Comparison of ENCODE assay signal across 24 cellular contexts in the genomic region with DNA sequence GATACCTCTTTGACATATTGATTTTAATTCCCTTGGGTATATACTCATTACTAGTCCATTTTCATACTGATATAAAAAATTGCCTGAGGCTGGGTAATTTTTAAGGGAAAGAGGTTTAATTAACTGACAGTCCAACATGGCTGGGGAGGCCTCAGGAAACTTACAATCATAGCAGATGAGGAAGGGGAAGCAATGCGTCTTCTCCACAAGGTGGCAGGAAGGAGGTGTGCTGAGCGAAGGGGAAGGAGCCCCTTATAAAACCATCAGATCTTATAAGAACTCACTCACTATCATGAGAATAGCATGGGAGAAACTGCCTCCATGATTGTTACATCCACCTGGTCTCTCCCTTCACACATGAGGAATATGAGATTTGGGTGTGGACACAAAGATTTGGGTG. TPM values are rescaled to one million over a fixed set of nuclear protein-coding genes. Genes with fewer than 3 reads are reported as not detected.
DNase-seq lines count a peak whose midpoint lies in the region; ATAC-seq and TF ChIP-seq lines count a peak whose summit lies in the region.
"Had no signal": no experiment of that assay in that cellular context is flagged by ENCODE, and none has a peak within 500 bp of the region (broad histone marks: within the 10 kb centered on the region; RNA-seq: fewer than 3 reads in every experiment).

No MANE protein-coding gene starts in this region.

- no peak overlapping the region for H3K27ac Mint-ChIP-seq in activated CD8-positive, alpha-beta T cell treated with anti-CD3 and anti-CD28 coated beads for 36 hours
- no peak overlapping the region for H3K27ac Mint-ChIP-seq in activated CD8-positive, alpha-beta T cell treated with anti-CD3 and anti-CD28 coated beads, Interleukin-2, amount 10 ng/mL, durations not matched to agents 7 days and 5 days
- no peak overlapping the region for H3K27ac Mint-ChIP-seq in activated CD4-positive, alpha-beta T cell treated with anti-CD3 and anti-CD28 coated beads for 36 hours
- H3K27ac Mint-ChIP-seq: activated naive CD4-positive, alpha-beta T cell treated with anti-CD3 and anti-CD28 coated beads for 36 hours; CD4-positive, CD25-positive, alpha-beta regulatory T cell had no signal

- peaks cover 8% of the 10 kb centered on the region for H3K27me3 Mint-ChIP-seq in activated CD8-positive, alpha-beta T cell treated with anti-CD3 and anti-CD28 coated beads for 36 hours
- peaks cover 10% of the 10 kb centered on the region for H3K27me3 Mint-ChIP-seq in activated CD8-positive, alpha-beta T cell treated with anti-CD3 and anti-CD28 coated beads, Interleukin-2, amount 10 ng/mL, durations not matched to agents 7 days and 5 days (ENCODE audit: low read depth)
- peaks cover 25% of the 10 kb centered on the region for H3K27me3 Mint-ChIP-seq in activated CD4-positive, alpha-beta T cell treated with anti-CD3 and anti-CD28 coated beads for 36 hours

- peak; percentile 13 for TF ChIP-seq CTCF in activated CD8-positive, alpha-beta T cell treated with anti-CD3 and anti-CD28 coated beads for 36 hours (IDR thresholded peaks at IDR 0.05)
- TF ChIP-seq CTCF in fibroblast of mammary gland (conservative IDR thresholded peaks at IDR 0.05; ENCODE audit: control insufficient read depth, insufficient read depth, low read depth, low read length) = peak; percentile 9

- no peak overlapping the region for H3K4me3 Mint-ChIP-seq in activated CD8-positive, alpha-beta T cell treated with anti-CD3 and anti-CD28 coated beads for 36 hours
- H3K4me3 Mint-ChIP-seq in activated CD8-positive, alpha-beta T cell treated with anti-CD3 and anti-CD28 coated beads, Interleukin-2, amount 10 ng/mL, durations not matched to agents 7 days and 5 days = no peak overlapping the region
- no peak overlapping the region for H3K4me3 Mint-ChIP-seq in activated CD4-positive, alpha-beta T cell treated with anti-CD3 and anti-CD28 coated beads for 36 hours
- H3K4me3 Mint-ChIP-seq: activated naive CD4-positive, alpha-beta T cell treated with anti-CD3 and anti-CD28 coated beads for 36 hours; CD4-positive, CD25-positive, alpha-beta regulatory T cell had no signal

- H3K4me3 ChIP-seq in fibroblast of mammary gland (ENCODE audit: control insufficient read depth, low read depth, low read length) = no peak overlapping the region
- H3K4me3 ChIP-seq: left ventricle myocardium inferior, vagina had no signal

- H3K4me1 Mint-ChIP-seq in activated CD8-positive, alpha-beta T cell treated with anti-CD3 and anti-CD28 coated beads for 36 hours (ENCODE audit: low read depth) = no peaks in the 10 kb centered on the region
- no peaks in the 10 kb centered on the region for H3K4me1 Mint-ChIP-seq in activated CD8-positive, alpha-beta T cell treated with anti-CD3 and anti-CD28 coated beads, Interleukin-2, amount 10 ng/mL, durations not matched to agents 7 days and 5 days (ENCODE audit: low read depth)
- no peaks in the 10 kb centered on the region for H3K4me1 Mint-ChIP-seq in activated CD4-positive, alpha-beta T cell treated with anti-CD3 and anti-CD28 coated beads for 36 hours
- H3K4me1 Mint-ChIP-seq: CD4-positive, CD25-positive, alpha-beta regulatory T cell had no signal

- H3K9me3 Mint-ChIP-seq in activated CD8-positive, alpha-beta T cell treated with anti-CD3 and anti-CD28 coated beads for 36 hours = no peaks in the 10 kb centered on the region
- no peaks in the 10 kb centered on the region for H3K9me3 Mint-ChIP-seq in activated CD8-positive, alpha-beta T cell treated with anti-CD3 and anti-CD28 coated beads, Interleukin-2, amount 10 ng/mL, durations not matched to agents 7 days and 5 days (ENCODE audit: insufficient read depth)
- H3K9me3 Mint-ChIP-seq in activated CD4-positive, alpha-beta T cell treated with anti-CD3 and anti-CD28 coated beads for 36 hours (ENCODE audit: low read depth) = no peaks in the 10 kb centered on the region

- CTCF ChIA-PET in activated CD8-positive, alpha-beta T cell treated with anti-CD3 and anti-CD28 coated beads for 36 hours (lab: Charles Lee) = no interaction called here
- CTCF ChIA-PET in activated CD8-positive, alpha-beta T cell treated with anti-CD3 and anti-CD28 coated beads, Interleukin-2, amount 10 ng/mL, durations not matched to agents 7 days and 5 days (lab: Charles Lee) = no interaction called here
- CTCF ChIA-PET in activated CD4-positive, alpha-beta T cell treated with anti-CD3 and anti-CD28 coated beads for 36 hours (lab: Charles Lee) = no interaction called here

- H3K36me3 Mint-ChIP-seq in activated CD8-positive, alpha-beta T cell treated with anti-CD3 and anti-CD28 coated beads for 36 hours (ENCODE audit: low read depth) = no peaks in the 10 kb centered on the region
- no peaks in the 10 kb centered on the region for H3K36me3 Mint-ChIP-seq in activated CD8-positive, alpha-beta T cell treated with anti-CD3 and anti-CD28 coated beads, Interleukin-2, amount 10 ng/mL, durations not matched to agents 7 days and 5 days (ENCODE audit: low read depth)
- H3K36me3 Mint-ChIP-seq in activated CD4-positive, alpha-beta T cell treated with anti-CD3 and anti-CD28 coated beads for 36 hours (ENCODE audit: low read depth) = no peaks in the 10 kb centered on the region
- H3K36me3 Mint-ChIP-seq: CD4-positive, CD25-positive, alpha-beta regulatory T cell had no signal

- no peak for ATAC-seq in activated CD8-positive, alpha-beta T cell treated with anti-CD3 and anti-CD28 coated beads for 36 hours
- ATAC-seq in activated CD8-positive, alpha-beta T cell treated with anti-CD3 and anti-CD28 coated beads, Interleukin-2, amount 10 ng/mL, durations not matched to agents 7 days and 5 days = no peak
- no peak for ATAC-seq in GM21526 (IDR thresholded peaks at IDR 0.05; ENCODE audit: low FRiP score, unreplicated experiment)
- ATAC-seq in Right ventricle myocardium inferior = no peak
- no peak for ATAC-seq in activated CD4-positive, alpha-beta T cell treated with anti-CD3 and anti-CD28 coated beads for 36 hours
- ATAC-seq: esophagus mucosa had no signal

- DNase-seq in activated CD8-positive, alpha-beta T cell treated with anti-CD3 and anti-CD28 coated beads for 36 hours = no peak
- no peak for DNase-seq in activated CD8-positive, alpha-beta T cell treated with anti-CD3 and anti-CD28 coated beads, Interleukin-2, amount 10 ng/mL, durations not matched to agents 7 days and 5 days
- DNase-seq in NAMALWA (ENCODE audit: low spot score) (peak; percentile 53), fibroblast of mammary gland (ENCODE audit: low read depth) (no peak), Right ventricle myocardium inferior (ENCODE audit: missing footprints) (no peak), SHP77 (lab: John Stamatoyannopoulos, UW) (no peak)
- DNase-seq in activated CD4-positive, alpha-beta T cell treated with anti-CD3 and anti-CD28 coated beads for 36 hours = no peak
- DNase-seq: activated CD4-positive, alpha-beta T cell treated with anti-CD3 and anti-CD28 coated beads, Interleukin-2, amount 50 U/mL, for 48 hours; activated naive CD4-positive, alpha-beta T cell treated with anti-CD3 and anti-CD28 coated beads for 36 hours; activated T-cell treated with anti-CD3 and anti-CD28 coated beads, Interleukin-2, amount 50 U/mL, for 1 hour; caudate nucleus; CD4-positive, CD25-positive, alpha-beta regulatory T cell; left ventricle myocardium inferior; MM.1S; NCI-H187; NCI-H446 treated with DMSO at 0.1 percent for 48 hours; Right ventricle myocardium superior; stimulated activated CD4-positive, alpha-beta T cell treated with anti-CD3 and anti-CD28 coated beads, Interleukin-12 subunit alpha, Interleukin-12 subunit beta, amount 100 ng/mL, for 4 hours; stimulated activated CD8-positive, alpha-beta memory T cell treated with anti-CD3 and anti-CD28 coated beads, Interleukin-4, amount 100 ng/mL, for 48 hours had no signal

- intact Hi-C loops in activated CD8-positive, alpha-beta T cell treated with anti-CD3 and anti-CD28 coated beads for 36 hours (cut with micrococcal nuclease) = no loop called here
- intact Hi-C loops in Right ventricle myocardium inferior (cut with DNase I) = no loop called here
- intact Hi-C loops in activated CD4-positive, alpha-beta T cell treated with anti-CD3 and anti-CD28 coated beads for 36 hours (cut with DNase I, micrococcal nuclease) = no loop called here

- POLR2A ChIA-PET in activated CD8-positive, alpha-beta T cell treated with anti-CD3 and anti-CD28 coated beads for 36 hours (lab: Charles Lee) = no interaction called here
- POLR2A ChIA-PET in activated CD8-positive, alpha-beta T cell treated with anti-CD3 and anti-CD28 coated beads, Interleukin-2, amount 10 ng/mL, durations not matched to agents 7 days and 5 days (lab: Charles Lee) = no interaction called here
- POLR2A ChIA-PET in activated CD4-positive, alpha-beta T cell treated with anti-CD3 and anti-CD28 coated beads for 36 hours (lab: Charles Lee) = no interaction called here

RNA-seq across cellular contexts. Expression of gene MSX1, which starts 42.4 kb away (rescaled TPM):
- under 1 TPM; 0.16 to 0.61 TPM for total RNA-seq in activated CD8-positive, alpha-beta T cell treated with anti-CD3 and anti-CD28 coated beads for 36 hours
- not detected for total RNA-seq in activated CD8-positive, alpha-beta T cell treated with anti-CD3 and anti-CD28 coated beads, Interleukin-2, amount 10 ng/mL, durations not matched to agents 7 days and 5 days
- 2.7 TPM for total RNA-seq in Right ventricle myocardium inferior
- total RNA-seq in activated CD4-positive, alpha-beta T cell treated with anti-CD3 and anti-CD28 coated beads for 36 hours = under 1 TPM in 1 of 2 experiments, not detected in 1; 0.09 TPM
- total RNA-seq: activated naive CD4-positive, alpha-beta T cell treated with anti-CD3 and anti-CD28 coated beads for 36 hours; mononuclear cell; T-helper 1 cell treated with Interleukin-12 subunit alpha and Interleukin-12 subunit beta and Interleukin-4 antibody, amounts not matched to agents 30 ng/mL and 1 ng/mL, for 36 hours had no signal
